In the genomic region with DNA sequence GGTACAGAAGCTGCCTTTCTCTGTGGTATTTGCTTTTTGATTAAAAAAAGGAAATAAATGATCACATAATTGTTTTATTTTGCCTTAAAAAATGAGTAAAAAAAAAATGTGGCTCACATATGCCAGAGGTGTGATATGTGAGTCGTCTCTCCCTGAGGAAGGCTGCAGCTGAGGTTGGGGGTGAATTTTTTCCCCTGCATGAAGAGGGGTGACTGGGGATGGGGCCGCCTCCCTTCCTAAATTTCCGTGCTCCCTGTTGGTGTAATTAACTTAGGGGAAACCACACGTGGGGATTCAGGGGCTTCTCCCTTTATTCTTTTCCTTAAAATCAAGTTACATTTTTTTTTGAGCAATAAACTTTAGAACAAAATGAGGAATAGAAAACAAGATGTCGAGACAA, we compare ENCODE assay signal across 7 cellular contexts.
"Had no signal": no experiment of that assay in that cellular context is flagged by ENCODE, and none has a peak within 500 bp of the region (broad histone marks: within the 10 kb centered on the region; RNA-seq: fewer than 3 reads in every experiment).

No MANE protein-coding gene starts in this region.

- H3K27ac Mint-ChIP-seq: IgD-negative memory B cell had no signal

- H3K27ac ChIP-seq: HL-60 had no signal

- H3K27me3 Mint-ChIP-seq: IgD-negative memory B cell had no signal

- ATAC-seq: HepG2, K562 had no signal

- DNase-seq: IMR-90, KBM-7 had no signal

- H3K4me3 ChIP-seq: K562 had no signal

- FAIRE-seq: HepG2, HTR-8/SVneo, K562 had no signal
